20 cellular contexts compared by ENCODE assay signal in the genomic region with DNA sequence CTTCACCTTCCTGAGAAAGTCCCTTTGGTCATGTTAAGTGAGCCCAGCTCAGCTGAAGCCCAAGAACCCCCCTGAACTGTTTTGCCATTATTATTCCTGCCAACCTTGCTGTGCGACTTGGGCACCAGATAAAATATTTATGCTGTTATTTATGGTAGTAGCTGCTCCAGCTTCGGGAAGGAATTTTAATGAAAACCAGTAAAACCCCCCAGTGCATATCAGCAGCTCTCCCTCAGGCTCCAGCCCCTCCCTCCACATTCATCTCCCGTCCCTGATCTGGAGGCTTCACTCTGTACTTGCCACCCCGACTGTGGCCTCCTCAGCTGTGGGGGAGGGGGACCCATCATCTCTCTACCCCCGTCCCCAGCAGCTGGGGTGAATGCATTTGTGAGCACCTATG.
"Had no signal": no experiment of that assay in that cellular context is flagged by ENCODE, and none has a peak within 500 bp of the region (broad histone marks: within the 10 kb centered on the region; RNA-seq: fewer than 3 reads in every experiment).

No MANE protein-coding gene starts in this region.

- DNase-seq: dermis blood vessel endothelial cell; esophagus squamous epithelium; foreskin fibroblast; immature natural killer cell; left ventricle myocardium inferior; lower lobe of right lung; midbrain; nephron progenitor cell; nucleus accumbens; pancreas; right cardiac atrium; small intestine; stimulated activated CD4-positive, alpha-beta T cell treated with anti-CD3 and anti-CD28 coated beads, Interleukin-12 subunit alpha, Interleukin-12 subunit beta, amount 100 ng/mL, for 4 hours; stimulated activated naive CD4-positive, alpha-beta T cell treated with Interleukin-2 at 50 U/mL for 16 hours; trophoblast cell had no signal

- H3K27ac Mint-ChIP-seq: memory B cell, nephron progenitor cell had no signal

- H3K4me1 Mint-ChIP-seq: memory B cell had no signal

- H3K27ac ChIP-seq: esophagus squamous epithelium, gastroesophageal sphincter, left ventricle myocardium inferior, lower lobe of right lung, pancreas had no signal

- FAIRE-seq: colon, keratinocyte, pancreas, small intestine, urothelium cell line had no signal

- H3K4me3 ChIP-seq: esophagus squamous epithelium, gastroesophageal sphincter, left ventricle myocardium inferior, lower lobe of right lung, pancreas had no signal

- H3K9me3 Mint-ChIP-seq: immature natural killer cell, memory B cell had no signal

- H3K27me3 ChIP-seq: pancreas had no signal

- H3K4me1 ChIP-seq: gastroesophageal sphincter, left ventricle myocardium inferior, lower lobe of right lung, pancreas had no signal

- ATAC-seq: gastroesophageal sphincter, lower lobe of right lung, pancreas, right cardiac atrium had no signal

- H3K27me3 Mint-ChIP-seq: memory B cell had no signal

- H3K36me3 ChIP-seq: gastroesophageal sphincter, left ventricle myocardium inferior, lower lobe of right lung had no signal

- H3K9me3 ChIP-seq: lower lobe of right lung, pancreas had no signal

- H3K4me3 Mint-ChIP-seq: immature natural killer cell, memory B cell, nephron progenitor cell had no signal
